ENCODE assay signal across 28 cellular contexts in genomic region chr1:23222742-23223141, GRCh38. TPM values are rescaled to one million over a fixed set of nuclear protein-coding genes. Genes with fewer than 3 reads are reported as not detected.
"Had no signal": no experiment of that assay in that cellular context is flagged by ENCODE, and none has a peak within 500 bp of the region (broad histone marks: within the 10 kb centered on the region; RNA-seq: fewer than 3 reads in every experiment).

No MANE protein-coding gene starts in this region.

- H3K4me3 ChIP-seq: coronary artery, esophagus squamous epithelium, gastrocnemius medialis, heart right ventricle, left lung, lower lobe of right lung, mucosa of descending colon had no signal

- ATAC-seq: effector memory CD8-positive, alpha-beta T cell; esophagus mucosa; gastrocnemius medialis; heart right ventricle; left cardiac atrium; left lung; left ventricle myocardium superior; lower lobe of right lung; mucosa of descending colon; naive thymus-derived CD8-positive, alpha-beta T cell had no signal

- H3K36me3 ChIP-seq: esophagus squamous epithelium, gastrocnemius medialis, heart right ventricle, left lung, lower lobe of right lung had no signal

- H3K27ac ChIP-seq: coronary artery, epithelial cell of prostate, esophagus squamous epithelium, gastrocnemius medialis, heart right ventricle, left lung, lower lobe of right lung had no signal

- H3K4me1 ChIP-seq: left lung had no signal

- FAIRE-seq: endometrium, islet of Langerhans, keratinocyte had no signal

- H3K9me3 ChIP-seq: esophagus squamous epithelium, gastrocnemius medialis, left lung, lower lobe of right lung, mucosa of descending colon had no signal

- DNase-seq: effector CD8-positive, alpha-beta T cell; effector memory CD8-positive, alpha-beta T cell; endodermal cell; erythroblast; esophagus squamous epithelium; foreskin fibroblast; foreskin melanocyte; gastrocnemius medialis; glutamatergic neuron; head of caudate nucleus; heart right ventricle; hippocampal formation; left cardiac atrium; left lung; left ventricle myocardium superior; lower lobe of right lung; mesenchymal stem cell; mucosa of descending colon; naive B cell; naive thymus-derived CD8-positive, alpha-beta T cell had no signal

RNA-seq across cellular contexts. Expression of gene HTR1D, which starts 5.4 kb away (rescaled TPM):
- total RNA-seq: esophagus mucosa; esophagus squamous epithelium; gastrocnemius medialis; heart right ventricle; left cardiac atrium; lower leg skin; mesenteric fat pad; naive thymus-derived CD8-positive, alpha-beta T cell had no signal
- polyA plus RNA-seq: naive thymus-derived CD8-positive, alpha-beta T cell had no signal
